ENCODE assay signal across 2 cellular contexts in the genomic region with DNA sequence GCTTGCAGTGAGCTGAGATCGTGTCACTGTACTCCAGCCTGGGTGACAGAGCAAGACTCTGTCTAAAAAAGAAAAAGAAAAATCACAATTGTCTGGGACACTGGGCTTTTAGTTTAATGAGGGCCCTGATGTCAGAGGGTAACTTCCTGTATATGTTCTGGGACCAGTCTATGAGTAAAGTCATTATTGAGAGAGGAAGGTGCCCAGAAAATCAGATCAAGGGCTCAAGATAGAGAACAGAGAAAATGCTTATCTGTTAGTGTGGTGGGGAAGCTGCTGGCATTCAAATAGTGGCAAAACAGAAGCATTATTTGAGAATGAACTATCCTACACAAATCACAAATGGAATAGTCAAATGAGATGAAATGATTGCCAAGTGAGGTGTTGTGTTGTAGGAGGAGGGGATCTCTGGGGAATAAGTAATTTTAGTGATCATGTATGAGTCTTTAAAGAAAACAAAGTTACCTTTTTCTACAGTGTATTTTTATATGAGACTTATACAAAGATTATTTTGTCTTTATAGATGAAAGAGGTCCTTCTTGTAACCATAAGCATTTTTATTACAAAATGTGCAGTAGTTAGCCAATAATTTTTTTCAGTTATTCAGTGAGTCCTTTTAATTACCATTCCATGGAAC.
TF ChIP-seq lines count a peak whose summit lies in the region.

No MANE protein-coding gene starts in this region.

TF ChIP-seq in GM12878, 131 proteins besides CTCF, POLR2A, EP300 and RAD21:
- TF ChIP-seq ATF7 (IDR thresholded peaks at IDR 0.05; ENCODE audit: low read depth), result no peak
- TF ChIP-seq CBX3 (IDR thresholded peaks at IDR 0.05; ENCODE audit: borderline replicate concordance, low read depth), result no peak
- TF ChIP-seq RELB (IDR thresholded peaks at IDR 0.05; ENCODE audit: low read depth), result no peak
- no peak for TF ChIP-seq BCL11A (IDR thresholded peaks at IDR 0.05; ENCODE audit: low read depth, low read length)
- no peak for TF ChIP-seq EGR1 (IDR thresholded peaks at IDR 0.05; ENCODE audit: borderline replicate concordance in 1 of 2, low read depth in 2 of 2, low read length in 2 of 2)
- TF ChIP-seq RFX5 (IDR thresholded peaks at IDR 0.05; ENCODE audit: low read depth, low read length), result no peak
- no peak for TF ChIP-seq SMAD1 (IDR thresholded peaks at IDR 0.05; ENCODE audit: low read depth, partially characterized antibody)
- TF ChIP-seq MYC (IDR thresholded peaks at IDR 0.05; ENCODE audit: insufficient read depth, insufficient read length, insufficient replicate concordance, low read length, severe bottlenecking), result no peak
- no peak for TF ChIP-seq CHD4 (IDR thresholded peaks at IDR 0.05)
- no peak for TF ChIP-seq CREM (IDR thresholded peaks at IDR 0.05; ENCODE audit: low read depth)
- TF ChIP-seq, protein P1, sequence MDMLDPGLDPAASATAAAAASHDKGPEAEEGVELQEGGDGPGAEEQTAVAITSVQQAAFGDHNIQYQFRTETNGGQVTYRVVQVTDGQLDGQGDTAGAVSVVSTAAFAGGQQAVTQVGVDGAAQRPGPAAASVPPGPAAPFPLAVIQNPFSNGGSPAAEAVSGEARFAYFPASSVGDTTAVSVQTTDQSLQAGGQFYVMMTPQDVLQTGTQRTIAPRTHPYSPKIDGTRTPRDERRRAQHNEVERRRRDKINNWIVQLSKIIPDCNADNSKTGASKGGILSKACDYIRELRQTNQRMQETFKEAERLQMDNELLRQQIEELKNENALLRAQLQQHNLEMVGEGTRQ (IDR thresholded peaks at IDR 0.05; ENCODE audit: borderline replicate concordance, low read depth, low read length), result no peak
TF ChIP-seq in GM12878: peak in this region for 0.

TF ChIP-seq in HEK293T, 16 proteins besides CTCF, POLR2A, EP300 and RAD21:
- TF ChIP-seq SUZ12 (IDR thresholded peaks at IDR 0.05) (no peak), ELF4 (IDR thresholded peaks at IDR 0.05) (no peak), SP1 (IDR thresholded peaks at IDR 0.05) (no peak), FOXM1 (IDR thresholded peaks at IDR 0.05; ENCODE audit: borderline replicate concordance) (no peak), CTBP1 (IDR thresholded peaks at IDR 0.05; ENCODE audit: borderline replicate concordance) (no peak), BHLHE40 (IDR thresholded peaks at IDR 0.05; ENCODE audit: borderline replicate concordance) (no peak), LEF1 (IDR thresholded peaks at IDR 0.05; ENCODE audit: borderline replicate concordance) (no peak), L3MBTL2 (conservative IDR thresholded peaks at IDR 0.05) (no peak), ZNF384 (IDR thresholded peaks at IDR 0.05) (no peak), ARNT (IDR thresholded peaks at IDR 0.05) (no peak), FOXK2 (IDR thresholded peaks at IDR 0.05) (no peak), NFRKB (IDR thresholded peaks at IDR 0.05) (no peak), TARDBP (IDR thresholded peaks at IDR 0.05) (no peak), HDGF (IDR thresholded peaks at IDR 0.05; ENCODE audit: borderline replicate concordance) (no peak), FOXA1 (IDR thresholded peaks at IDR 0.05) (no peak)
- TF ChIP-seq, protein P2, sequence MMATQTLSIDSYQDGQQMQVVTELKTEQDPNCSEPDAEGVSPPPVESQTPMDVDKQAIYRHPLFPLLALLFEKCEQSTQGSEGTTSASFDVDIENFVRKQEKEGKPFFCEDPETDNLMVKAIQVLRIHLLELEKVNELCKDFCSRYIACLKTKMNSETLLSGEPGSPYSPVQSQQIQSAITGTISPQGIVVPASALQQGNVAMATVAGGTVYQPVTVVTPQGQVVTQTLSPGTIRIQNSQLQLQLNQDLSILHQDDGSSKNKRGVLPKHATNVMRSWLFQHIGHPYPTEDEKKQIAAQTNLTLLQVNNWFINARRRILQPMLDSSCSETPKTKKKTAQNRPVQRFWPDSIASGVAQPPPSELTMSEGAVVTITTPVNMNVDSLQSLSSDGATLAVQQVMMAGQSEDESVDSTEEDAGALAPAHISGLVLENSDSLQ (IDR thresholded peaks at IDR 0.05), result no peak
